8 cellular contexts compared by ENCODE assay signal in the genomic region with DNA sequence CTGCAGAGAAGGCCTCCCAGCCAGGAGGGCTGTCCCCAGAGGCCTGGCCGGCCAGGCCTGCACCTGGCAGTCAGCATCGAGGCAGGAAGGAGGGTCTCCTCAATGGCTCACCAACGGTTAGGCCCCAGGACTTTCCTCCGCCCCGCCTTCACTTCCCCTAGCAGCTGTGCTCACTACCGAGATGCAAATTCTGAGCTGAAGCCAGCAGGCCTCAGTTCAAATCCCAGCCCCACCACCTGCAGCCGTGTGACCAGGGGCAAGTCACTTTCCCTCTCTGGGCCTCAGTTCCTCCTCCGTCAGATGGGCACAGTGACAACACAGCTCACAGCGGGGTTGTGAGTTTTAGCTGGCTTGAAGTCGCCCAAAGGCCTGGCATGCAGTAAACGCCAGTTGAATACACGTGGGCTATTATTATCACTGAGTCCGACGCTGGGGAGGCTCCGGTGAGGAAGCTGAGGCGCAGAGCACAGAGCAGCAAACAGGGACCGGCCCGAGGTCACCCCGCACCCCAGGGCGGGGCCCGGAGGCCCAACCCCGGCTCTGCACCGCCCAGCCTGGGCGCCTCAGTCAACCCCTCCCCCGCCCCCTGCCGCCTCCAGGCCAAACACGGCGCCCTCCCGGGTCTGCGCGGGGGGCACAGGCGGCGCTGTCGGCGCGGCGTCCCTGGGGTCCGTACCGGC. TPM values are rescaled to one million over a fixed set of nuclear protein-coding genes. Genes with fewer than 3 reads are reported as not detected.
DNase-seq lines count a peak whose midpoint lies in the region; ATAC-seq and TF ChIP-seq lines count a peak whose summit lies in the region.

No MANE protein-coding gene starts in this region.

- peak overlapping the region in 3 of 4 donors; percentile 73 to 78 (median 75) for H3K27ac ChIP-seq in gastroesophageal sphincter
- peak overlapping the region in 6 of 8 donors; percentile 15 to 74 (median 59) for H3K27ac ChIP-seq in spleen

- H3K9me3 Mint-ChIP-seq in activated CD4-positive, alpha-beta memory T cell treated with anti-CD3 and anti-CD28 coated beads for 36 hours = no peaks in the 10 kb centered on the region

- no peaks in the 10 kb centered on the region for H3K36me3 ChIP-seq in gastroesophageal sphincter
- H3K36me3 ChIP-seq in spleen = no peaks in the 10 kb centered on the region

- CTCF ChIA-PET in activated CD4-positive, alpha-beta memory T cell treated with anti-CD3 and anti-CD28 coated beads for 36 hours (lab: Charles Lee) = interaction anchor here (1.2 to 3.4 kb wide), 3 partner anchors 18 to 34 kb away, joined by 5 to 17 read pairs (median 5); a partner anchor contains a TSS

- peak overlapping the region; percentile 93 for H3K4me3 Mint-ChIP-seq in activated CD4-positive, alpha-beta memory T cell treated with anti-CD3 and anti-CD28 coated beads for 36 hours

- H3K27me3 ChIP-seq in gastroesophageal sphincter = no peaks in the 10 kb centered on the region
- H3K27me3 ChIP-seq in spleen (replicated peaks in 1 of 7) = no peaks in the 10 kb centered on the region

- H3K4me1 ChIP-seq in gastroesophageal sphincter = peaks cover 0 to 25% (median 9%) of the 10 kb centered on the region in 3 donors
- peaks cover 8 to 59% (median 30%) of the 10 kb centered on the region in 6 donors for H3K4me1 ChIP-seq in spleen

- H3K36me3 Mint-ChIP-seq in activated CD4-positive, alpha-beta memory T cell treated with anti-CD3 and anti-CD28 coated beads for 36 hours = peaks cover 15% of the 10 kb centered on the region

- DNase-seq in AG08396 (ENCODE audit: low spot score) = peak; percentile 69
- peak; percentile 53 for DNase-seq in NCI-H2196 (lab: John Stamatoyannopoulos, UW; ENCODE audit: unreplicated experiment)
- peak; percentile 83 for DNase-seq in activated CD4-positive, alpha-beta memory T cell treated with anti-CD3 and anti-CD28 coated beads for 36 hours
- DNase-seq in spleen = peak; percentile 87
- DNase-seq in NCI-H2029 treated with DMSO at 0.1 percent for 48 hours (lab: John Stamatoyannopoulos, UW) = no peak

- ATAC-seq in GM18502 (IDR thresholded peaks at IDR 0.05; ENCODE audit: poor library complexity, unreplicated experiment) = peak; percentile 40
- peak; percentile 38 for ATAC-seq in HG02852 (IDR thresholded peaks at IDR 0.05; ENCODE audit: unreplicated experiment)
- ATAC-seq in gastroesophageal sphincter = no peak

- H3K9me3 ChIP-seq in gastroesophageal sphincter (no peaks in the 10 kb centered on the region), spleen (no peaks in the 10 kb centered on the region)

- POLR2A ChIA-PET in activated CD4-positive, alpha-beta memory T cell treated with anti-CD3 and anti-CD28 coated beads for 36 hours (lab: Charles Lee) = interaction anchor here (1.0 to 3.5 kb wide), 7 partner anchors 11 to 308 kb away, joined by 3 to 21 read pairs (median 5); a partner anchor contains a TSS

- peak overlapping the region; percentile 87 for H3K27ac Mint-ChIP-seq in activated CD4-positive, alpha-beta memory T cell treated with anti-CD3 and anti-CD28 coated beads for 36 hours

- TF ChIP-seq POLR2A in gastroesophageal sphincter (IDR thresholded peaks at IDR 0.05) = no peak
- no peak for TF ChIP-seq POLR2A in spleen (IDR thresholded peaks at IDR 0.05)

- no peaks in the 10 kb centered on the region for H3K27me3 Mint-ChIP-seq in activated CD4-positive, alpha-beta memory T cell treated with anti-CD3 and anti-CD28 coated beads for 36 hours

- WGBS in gastroesophageal sphincter (ENCODE audit: low coverage in 1 of 2), 2 donors = 0% methylated on average over 3 of the region's 39 CpGs
- 0 to 3% (median 2%) methylated on average over 12 to 39 of the region's 39 CpGs for WGBS in spleen, 5 donors

- peaks cover 79% of the 10 kb centered on the region for H3K4me1 Mint-ChIP-seq in activated CD4-positive, alpha-beta memory T cell treated with anti-CD3 and anti-CD28 coated beads for 36 hours (ENCODE audit: low read depth)

- no peak for TF ChIP-seq CTCF in gastroesophageal sphincter (IDR thresholded peaks at IDR 0.05)
- TF ChIP-seq CTCF in spleen (IDR thresholded peaks at IDR 0.05 in 8 of 11, conservative IDR thresholded peaks at IDR 0.05 in 3 of 11) = no peak

- no peak for TF ChIP-seq EP300 in gastroesophageal sphincter (IDR thresholded peaks at IDR 0.05)

- intact Hi-C loops in activated CD4-positive, alpha-beta memory T cell treated with anti-CD3 and anti-CD28 coated beads for 36 hours (cut with micrococcal nuclease) = loop anchor here (1.0 to 5.0 kb wide), 5 partner anchors 23 to 427 kb away; a partner anchor contains a TSS
- intact Hi-C loops in spleen (cut with DNase I; ENCODE audit: low total_unique reads) = no loop called here

- H3K4me3 ChIP-seq in gastroesophageal sphincter (peak overlapping the region; percentile 2 to 57), spleen (peak overlapping the region; percentile 13 to 75 (median 44))

RNA-seq across cellular contexts. Expression of a gene that starts 0.7 kb away (rescaled TPM):
- total RNA-seq in activated CD4-positive, alpha-beta memory T cell treated with anti-CD3 and anti-CD28 coated beads for 36 hours = 10 to 100 TPM; 66.8 to 67.8 TPM
- total RNA-seq in gastroesophageal sphincter (1 to 10 TPM in 3 of 4 donors, under 1 TPM in 1; 0.57 to 4.4 (median 1.5) TPM), spleen (1 to 10 TPM; 2.5 to 6.9 (median 4.5) TPM)
- 1 to 10 TPM; 3.4 to 6.2 (median 5.6) TPM for polyA plus RNA-seq in spleen

RNA-seq across cellular contexts. Expression of a gene that starts 11.2 kb away (rescaled TPM):
- 10 to 100 TPM; 21.0 to 22.7 TPM for total RNA-seq in activated CD4-positive, alpha-beta memory T cell treated with anti-CD3 and anti-CD28 coated beads for 36 hours
- total RNA-seq in gastroesophageal sphincter (10 to 100 TPM; 30.6 to 71.9 (median 52.9) TPM), spleen (10 to 100 TPM; 14.0 to 39.0 (median 18.8) TPM)
- polyA plus RNA-seq in spleen = 10 to 100 TPM in 2 of 3 donors, 1 to 10 TPM in 1; 8.6 to 22.7 (median 11.0) TPM

RNA-seq across cellular contexts. Expression of a gene that starts 18.7 kb away (rescaled TPM):
- 1 to 10 TPM; 1.8 to 2.3 TPM for total RNA-seq in activated CD4-positive, alpha-beta memory T cell treated with anti-CD3 and anti-CD28 coated beads for 36 hours
- 1 to 10 TPM in 3 of 4 donors, under 1 TPM in 1; 0.54 to 2.7 (median 2.1) TPM for total RNA-seq in gastroesophageal sphincter
- total RNA-seq in spleen = 1 to 10 TPM; 1.1 to 3.5 (median 2.0) TPM
- 1 to 10 TPM; 1.3 to 3.5 (median 2.9) TPM for polyA plus RNA-seq in spleen

RNA-seq across cellular contexts. Expression of a gene that starts 23.3 kb away (rescaled TPM):
- total RNA-seq in activated CD4-positive, alpha-beta memory T cell treated with anti-CD3 and anti-CD28 coated beads for 36 hours = under 1 TPM; 0.26 to 0.31 TPM
- total RNA-seq in gastroesophageal sphincter (not detected), spleen (under 1 TPM in 1 of 7 donors, not detected in 6; 0.14 TPM)
- polyA plus RNA-seq in spleen = under 1 TPM in 2 of 3 donors, not detected in 1; 0.06 to 0.09 TPM

RNA-seq across cellular contexts. Expression of a gene that starts 34.6 kb away (rescaled TPM):
- total RNA-seq in activated CD4-positive, alpha-beta memory T cell treated with anti-CD3 and anti-CD28 coated beads for 36 hours = 10 to 100 TPM in 1 of 2 experiments, 1 to 10 TPM in 1; 8.7 to 11.6 TPM
- total RNA-seq in gastroesophageal sphincter (1 to 10 TPM; 4.4 to 8.9 (median 6.8) TPM), spleen (10 to 100 TPM in 1 of 7 donors, 1 to 10 TPM in 6; 6.1 to 14.4 (median 7.5) TPM)
- polyA plus RNA-seq in spleen = 1 to 10 TPM; 2.1 to 3.4 (median 3.4) TPM

Comparison
In these comparisons a context has a peak if more than half of its experiments do, and no peak if none do; other contexts are left out.
1. RNA of a gene that starts 0.7 kb away (total RNA-seq): 66.8 to 67.8 TPM in activated CD4-positive, alpha-beta memory T cell treated with anti-CD3 and anti-CD28 coated beads for 36 hours; 2.5 to 6.9 TPM in spleen and 0.57 to 4.4 TPM in gastroesophageal sphincter; every median in the first group is over 4 times any median in the second.